ENCODE assay signal across 8 cellular contexts in genomic region chr1:27366411-27367159, GRCh38. TPM values are rescaled to one million over a fixed set of nuclear protein-coding genes. Genes with fewer than 3 reads are reported as not detected.
DNase-seq lines count a peak whose midpoint lies in the region; ATAC-seq and TF ChIP-seq lines count a peak whose summit lies in the region.

MAP3K6 (minus strand) TSS chr1:27366961; CDS start chr1:27366597, 364 bp downstream.

- CTCF ChIA-PET in HCT116 (lab: Charles Lee) = interaction anchor here (1.0 to 3.3 kb wide), 13 partner anchors 9 to 322 kb away, joined by 3 to 28 read pairs (median 7); partner anchors contain the start of genes CD164L2, GPR3 and SYTL1

- POLR2A ChIA-PET in HCT116 (lab: Charles Lee) = interaction anchor here (0.6 to 2.6 kb wide), 13 partner anchors 9 to 367 kb away, joined by 3 to 26 read pairs (median 4); partner anchors contain the start of genes CD164L2 and GPR3

- H3K9me3 ChIP-seq in HCT116 (ENCODE audit: control insufficient read depth in 1 of 2, insufficient read depth in 1 of 2, low read depth in 1 of 2, low read length in 2 of 2) (no peaks in the 10 kb centered on the region), duodenal mucosa (ENCODE audit: control insufficient read depth in 1 of 2, low read length in 2 of 2) (no peaks in the 10 kb centered on the region), left lung (no peaks in the 10 kb centered on the region)

- H3K27ac ChIP-seq in HCT116 (ENCODE audit: low read depth, low read length) = peak within 1 kb of the TSS; percentile 100
- peak within 1 kb of the TSS; percentile 86 for H3K27ac ChIP-seq in VCaP
- peak within 1 kb of the TSS; percentile 89 for H3K27ac ChIP-seq in duodenal mucosa (ENCODE audit: low read depth, low read length)
- H3K27ac ChIP-seq in left lung = peak within 1 kb of the TSS; percentile 91 to 98

- no peak for TF ChIP-seq RAD21 in HCT116 (IDR thresholded peaks at IDR 0.05; ENCODE audit: low read depth)

- peaks cover 0 to 4% of the 10 kb centered on the region in 2 experiments; a peak in 1 of 4 replicates for H3K36me3 ChIP-seq in HCT116 (ENCODE audit: control insufficient read depth in 1 of 2, insufficient read depth in 2 of 2, low read length in 2 of 2)
- H3K36me3 ChIP-seq in duodenal mucosa (ENCODE audit: control insufficient read depth in 1 of 2, insufficient read depth in 2 of 2, low read length in 2 of 2) = peaks cover 0 to 9% of the 10 kb centered on the region in 2 donors
- peaks cover 0 to 34% of the 10 kb centered on the region in 2 donors for H3K36me3 ChIP-seq in left lung

- DNase-seq in DMS53 (lab: John Stamatoyannopoulos, UW) (peak; percentile 90), HCT116 (ENCODE audit: low read depth, low spot score) (peak; percentile 43), NCI-H2107 (lab: John Stamatoyannopoulos, UW) (peak; percentile 81), left lung (peak; percentile 90 to 95)
- peak; percentile 42 to 75 for DNase-seq in stimulated activated CD4-positive, alpha-beta T cell treated with anti-CD3 and anti-CD28 coated beads, Interleukin-2, amount 100 ng/mL, for 24 hours

- H3K9ac ChIP-seq in HCT116 (ENCODE audit: low read length) = peak within 1 kb of the TSS; percentile 78
- peak within 1 kb of the TSS; percentile 64 to 71 for H3K9ac ChIP-seq in duodenal mucosa (ENCODE audit: low read depth in 1 of 2, low read length in 2 of 2)

- peaks cover 12 to 32% of the 10 kb centered on the region in 2 experiments for H3K4me1 ChIP-seq in HCT116 (ENCODE audit: control insufficient read depth in 1 of 2, insufficient read depth in 2 of 2, low read length in 2 of 2)
- peaks cover 17 to 25% of the 10 kb centered on the region in 2 donors for H3K4me1 ChIP-seq in duodenal mucosa (ENCODE audit: control insufficient read depth in 1 of 2, insufficient read depth in 2 of 2, low read length in 2 of 2)
- peaks cover 23 to 57% of the 10 kb centered on the region in 2 donors for H3K4me1 ChIP-seq in left lung

- no TSS peak for BruUV-seq in HCT116 (replicated peaks; lab: Mats Ljungman, UMichigan)

- H3K27me3 ChIP-seq in HCT116 (ENCODE audit: insufficient read depth, low read length) (no peaks in the 10 kb centered on the region), duodenal mucosa (ENCODE audit: control insufficient read depth in 1 of 2, insufficient read depth in 2 of 2, low read length in 2 of 2) (no peaks in the 10 kb centered on the region), left lung (peaks cover 0 to 7% of the 10 kb centered on the region in 2 donors)

- TF ChIP-seq CTCF in HCT116 (IDR thresholded peaks at IDR 0.05 in 2 of 3, conservative IDR thresholded peaks at IDR 0.05 in 1 of 3; ENCODE audit: borderline replicate concordance in 1 of 3, insufficient read depth in 1 of 3, low read depth in 2 of 3, low read length in 2 of 3) (peak in 2 of 3 experiments; percentile 36 to 38; a peak in 3 of 6 replicates), VCaP (conservative IDR thresholded peaks at IDR 0.05) (peak; percentile 82), left lung (IDR thresholded peaks at IDR 0.05) (peak; percentile 9 to 23)

- peaks cover 3% of the 10 kb centered on the region; the same call in 1 of the 2 replicates for H3K79me2 ChIP-seq in HCT116 (ENCODE audit: insufficient read depth, low read length)

- H4K20me1 ChIP-seq in HCT116 (ENCODE audit: insufficient read depth) = no peaks in the 10 kb centered on the region

- TF ChIP-seq POLR2A in HCT116 (IDR thresholded peaks at IDR 0.05; ENCODE audit: borderline replicate concordance, extremely low read depth, insufficient read depth, insufficient read length) = peak; percentile 20

- ATAC-seq in HCT116 (peak; percentile 75), left lung (peak; percentile 77), HG02571 (IDR thresholded peaks at IDR 0.05; ENCODE audit: unreplicated experiment) (no peak)

- H3K4me3 ChIP-seq in HCT116 (replicated peaks in 1 of 2; ENCODE audit: low read depth in 1 of 2, low read length in 2 of 2) (peak within 1 kb of the TSS; percentile 67 to 69), duodenal mucosa (ENCODE audit: low read depth in 1 of 2, low read length in 2 of 2) (peak within 1 kb of the TSS; percentile 71 to 75), left lung (peak within 1 kb of the TSS; percentile 67 to 74)

- intact Hi-C loops in HCT116 (cut with micrococcal nuclease) = no loop called here
- intact Hi-C loops in left lung (cut with DNase I) = no loop called here

- peak within 1 kb of the TSS; percentile 95 for H3K4me2 ChIP-seq in HCT116 (ENCODE audit: low read length)

- H3K9me2 ChIP-seq in HCT116 (ENCODE audit: insufficient read depth) = no peaks in the 10 kb centered on the region

- RAD21 ChIA-PET in HCT116 (lab: Charles Lee; ENCODE audit: low non-redundant PET in 1 of 2, low total read pairs in 2 of 2, uncharacterized antibody in 2 of 2, unreplicated experiment in 2 of 2) = interaction anchor here in 1 of 2 experiments (0.5 kb wide), 1 partner anchor 406 kb away, joined by 3 read pairs; the partner anchor contains the start of gene KDF1

- peak within 1 kb of the TSS; percentile 70 for H2AFZ ChIP-seq in HCT116 (ENCODE audit: low read depth, low read length, poor library complexity, severe bottlenecking)

TF ChIP-seq in HCT116, 20 proteins besides CTCF, POLR2A, EP300 and RAD21:
- peak; percentile 78 for TF ChIP-seq POLR2AphosphoS5 (IDR thresholded peaks at IDR 0.05; ENCODE audit: low read depth, low read length)
- TF ChIP-seq EGR1 (IDR thresholded peaks at IDR 0.05; ENCODE audit: low read depth) = peak; percentile 73
- no peak for TF ChIP-seq EZH2 (IDR thresholded peaks at IDR 0.05)
- TF ChIP-seq, protein P1, sequence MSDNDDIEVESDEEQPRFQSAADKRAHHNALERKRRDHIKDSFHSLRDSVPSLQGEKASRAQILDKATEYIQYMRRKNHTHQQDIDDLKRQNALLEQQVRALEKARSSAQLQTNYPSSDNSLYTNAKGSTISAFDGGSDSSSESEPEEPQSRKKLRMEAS (IDR thresholded peaks at IDR 0.05) = peak; percentile 51; the same call in 1 of the 2 replicates
- TF ChIP-seq ZFX (IDR thresholded peaks at IDR 0.05) = peak; percentile 30; the same call in 1 of the 2 replicates
- no peak for TF ChIP-seq FOSL1 (IDR thresholded peaks at IDR 0.05; ENCODE audit: low read depth)

RNA-seq across cellular contexts. Expression of gene MAP3K6, which starts in this region (rescaled TPM):
- total RNA-seq in HCT116 (2021; ENCODE audit: unreplicated experiment) (30.2 TPM), left lung (10 to 100 TPM; 81.7 to 83.3 TPM)
- polyA plus RNA-seq in HCT116 (2012) = 26.8 and 30.2 TPM in 2 replicates

Comparison
In these comparisons a context has a peak if more than half of its experiments do, and no peak if none do; other contexts are left out.
1. CTCF ChIP-seq: peak in every context shown above with its lines; median percentile 82 in VCaP; 37 in HCT116; 16 in left lung.